ENCODE assay signal across 7 cellular contexts in the genomic region with DNA sequence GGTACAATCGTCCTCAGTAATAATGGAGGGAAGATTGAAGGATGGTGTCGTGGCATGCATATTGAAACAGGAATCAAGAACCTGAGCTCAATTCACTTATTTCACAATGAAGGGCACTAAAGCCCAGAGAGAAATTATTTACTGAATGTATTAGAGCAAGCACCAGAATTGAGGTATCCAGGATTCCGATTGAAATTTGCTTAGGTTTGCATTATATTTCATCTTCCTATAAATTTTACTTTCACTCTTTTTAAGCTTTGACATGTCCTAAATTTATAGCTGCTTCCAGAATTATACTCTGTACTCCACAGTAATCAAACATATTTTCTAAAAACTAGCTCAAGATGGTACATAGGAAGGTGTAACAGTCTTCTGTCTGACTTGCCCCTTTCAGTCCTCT.
"Had no signal": no experiment of that assay in that cellular context is flagged by ENCODE, and none has a peak within 500 bp of the region (broad histone marks: within the 10 kb centered on the region; RNA-seq: fewer than 3 reads in every experiment).

No MANE protein-coding gene starts in this region.

- H3K27ac ChIP-seq: HL-60 had no signal

- DNase-seq: H7, HFFc6, KG1 had no signal

- H3K4me2 ChIP-seq: GM23338 had no signal

- ATAC-seq: GM23338, HCT116 had no signal

- H3K36me3 ChIP-seq: HAP-1 had no signal

- H3K4me1 ChIP-seq: HAP-1 had no signal

- H3K4me3 ChIP-seq: GM23338, HAP-1 had no signal

- H2AFZ ChIP-seq: GM23338 had no signal

- H3K9me3 ChIP-seq: HAP-1 had no signal
